In genomic region chr3:46905661-46906451, GRCh38 we compare ENCODE assay signal across 19 cellular contexts. TPM values are rescaled to one million over a fixed set of nuclear protein-coding genes. Genes with fewer than 3 reads are reported as not detected.
"Had no signal": no experiment of that assay in that cellular context is flagged by ENCODE, and none has a peak within 500 bp of the region (broad histone marks: within the 10 kb centered on the region; RNA-seq: fewer than 3 reads in every experiment).

No MANE protein-coding gene starts in this region.

- H3K27ac ChIP-seq: esophagus squamous epithelium, hepatocyte, neural progenitor cell, pancreas, upper lobe of left lung had no signal

- H3K9me3 ChIP-seq: esophagus squamous epithelium, pancreas, upper lobe of left lung had no signal

- ATAC-seq: activated CD8-positive, alpha-beta T cell treated with anti-CD3 and anti-CD28 coated beads for 36 hours; activated T-cell treated with anti-CD3 and anti-CD28 coated beads, Interleukin-2, amount 50 U/mL, for 4 hours; pancreas; T-helper 17 cell; WTC11 had no signal

- H3K4me3 ChIP-seq: esophagus squamous epithelium, hepatocyte, neural progenitor cell, pancreas, upper lobe of left lung had no signal

- H3K4me1 ChIP-seq: neural progenitor cell had no signal

- H3K27me3 ChIP-seq: hepatocyte, neural progenitor cell, pancreas, upper lobe of left lung had no signal

- H3K36me3 ChIP-seq: esophagus squamous epithelium, neural progenitor cell, pancreas, upper lobe of left lung had no signal

- DNase-seq: activated CD4-positive, alpha-beta T cell treated with anti-CD3 and anti-CD28 coated beads for 48 hours; activated CD8-positive, alpha-beta T cell treated with anti-CD3 and anti-CD28 coated beads for 36 hours; activated effector memory CD4-positive, alpha-beta T cell treated with anti-CD3 and anti-CD28 coated beads, Interleukin-2, amount 50 U/mL, for 16 hours; activated T-cell treated with anti-CD3 and anti-CD28 coated beads, Interleukin-2, amount 50 U/mL, for 4 hours; amygdala; cortex of kidney; effector CD8-positive, alpha-beta T cell; esophagus squamous epithelium; naive B cell; retina; T-helper 17 cell had no signal

RNA-seq across cellular contexts. Expression of gene PTH1R, which starts 28.3 kb away (rescaled TPM):
- total RNA-seq: activated CD8-positive, alpha-beta T cell treated with anti-CD3 and anti-CD28 coated beads for 36 hours; activated T-cell treated with anti-CD3 and anti-CD28 coated beads, Interleukin-2, amount 50 U/mL, for 4 hours; glomerular endothelial cell; T-helper 17 cell had no signal
- polyA plus RNA-seq: keratinocyte had no signal

RNA-seq across cellular contexts. Expression of gene MYL3, which starts 42.6 kb away (rescaled TPM):
- total RNA-seq: activated CD8-positive, alpha-beta T cell treated with anti-CD3 and anti-CD28 coated beads for 36 hours; activated T-cell treated with anti-CD3 and anti-CD28 coated beads, Interleukin-2, amount 50 U/mL, for 4 hours; endothelial cell of umbilical vein; glomerular endothelial cell; T-helper 17 cell had no signal
- polyA plus RNA-seq: endothelial cell of umbilical vein, keratinocyte had no signal
